Comparison of ENCODE assay signal across 8 cellular contexts in the genomic region with DNA sequence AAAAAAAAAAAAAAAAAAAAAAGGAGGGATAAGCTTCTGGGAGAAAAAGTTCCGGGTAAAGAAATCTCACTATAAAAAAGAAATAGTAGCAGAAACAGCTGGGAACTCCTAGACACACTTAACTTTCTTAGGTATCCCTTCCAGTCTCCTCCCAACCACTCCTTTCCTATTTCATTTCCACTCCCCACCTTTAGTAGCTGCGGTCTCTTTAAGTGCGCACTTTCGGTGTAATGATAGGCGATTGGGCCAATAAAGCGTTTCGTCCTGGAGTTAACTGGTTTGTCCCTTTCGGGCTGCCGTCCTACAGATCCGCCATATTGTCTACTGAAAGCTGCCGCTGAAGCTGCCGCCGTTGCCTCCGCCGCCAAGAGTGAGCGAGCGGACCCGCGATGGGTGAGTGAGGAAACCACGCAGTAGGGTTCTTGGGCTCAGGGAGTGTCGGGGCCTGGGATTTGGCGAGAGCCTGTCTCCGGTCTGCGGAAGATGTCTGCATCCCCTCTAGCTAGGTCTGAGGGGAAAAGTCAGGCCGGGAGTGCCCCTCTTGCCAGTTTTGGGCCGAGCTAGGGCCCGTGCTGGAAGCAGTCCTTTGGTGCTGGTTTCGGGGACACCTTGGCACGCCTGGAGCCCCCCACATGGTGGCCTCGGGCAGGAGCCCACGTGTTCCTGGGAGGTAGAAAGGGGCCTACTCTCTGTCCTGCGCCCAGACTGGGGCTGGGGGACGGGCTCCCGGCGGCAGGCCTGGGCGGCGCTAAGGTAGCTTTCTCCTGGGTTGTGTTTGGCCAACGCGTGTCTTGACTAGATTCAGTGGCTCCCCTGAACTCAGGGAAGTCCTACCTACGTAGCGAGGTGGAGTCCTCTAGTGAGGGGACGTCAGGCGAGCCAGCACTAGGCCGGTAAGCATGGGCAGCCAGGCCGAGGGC. TPM values are rescaled to one million over a fixed set of nuclear protein-coding genes. Genes with fewer than 3 reads are reported as not detected.
DNase-seq lines count a peak whose midpoint lies in the region; FAIRE-seq and TF ChIP-seq lines count a peak whose summit lies in the region.

A gene (plus strand): TSS at position 315 of the 920 bp plus-strand sequence. CDS start 75 bp downstream, at position 390.

- TF ChIP-seq RAD21 in liver (IDR thresholded peaks at IDR 0.05): peak in 1 of 2 donors; percentile 40

- TF ChIP-seq CTCF in BE2C (IDR thresholded peaks at IDR 0.05; ENCODE audit: low read depth, low read length) (no peak), liver (IDR thresholded peaks at IDR 0.05; ENCODE audit: low read depth, low read length, missing input control) (no peak)

- no peaks in the 10 kb centered on the region for H3K36me3 ChIP-seq in BE2C
- H3K36me3 ChIP-seq in liver (ENCODE audit: control insufficient read depth in 4 of 4, insufficient read depth in 3 of 4, low read depth in 1 of 4, low read length in 3 of 4): no peaks in the 10 kb centered on the region

- H3K27ac ChIP-seq in liver (ENCODE audit: low read depth in 1 of 2, low read length in 2 of 2): peak within 1 kb of the TSS; percentile 92 to 95

- H3K4me1 ChIP-seq in BE2C (no peaks in the 10 kb centered on the region), liver (ENCODE audit: control insufficient read depth in 4 of 4, insufficient read depth in 4 of 4, low read length in 3 of 4) (peaks cover 3 to 28% (median 17%) of the 10 kb centered on the region in 4 donors)

- WGBS in liver: under 1% methylated on average over 45 of the region's 45 CpGs

- peak within 1 kb of the TSS; percentile 91 for H3K4me3 ChIP-seq in BE2C (ENCODE audit: low read depth, low read length)
- peak within 1 kb of the TSS; percentile 85 to 92 (median 88) for H3K4me3 ChIP-seq in liver (ENCODE audit: low read depth in 1 of 3, low read length in 3 of 3)

- peak; percentile 91 for FAIRE-seq in GM19239 (lab: Jason Lieb, UNC)

- H3K9me3 ChIP-seq in BE2C (no peaks in the 10 kb centered on the region), liver (ENCODE audit: control insufficient read depth in 4 of 4, low read length in 3 of 4) (no peaks in the 10 kb centered on the region)

- peak; percentile 78 for DNase-seq in BE2C
- DNase-seq in GM19239 (ENCODE audit: insufficient read length, low spot score): peak; percentile 76
- DNase-seq in HK-2 (ENCODE audit: unreplicated experiment): peak; percentile 92
- DNase-seq in NCI-H82 treated with DMSO at 0.1 percent for 48 hours (lab: John Stamatoyannopoulos, UW; ENCODE audit: unreplicated experiment): peak; percentile 92
- peak; percentile 90 to 92 for DNase-seq in activated CD4-positive, alpha-beta T cell treated with anti-CD3 and anti-CD28 coated beads, Interleukin-2, amount 50 U/mL, for 48 hours
- DNase-seq in dermis microvascular lymphatic vessel endothelial cell (ENCODE audit: low read depth in 2 of 2): peak; percentile 96 to 98
- peak; percentile 84 for DNase-seq in stimulated activated CD4-positive, alpha-beta T cell treated with anti-CD3 and anti-CD28 coated beads, Interleukin-4, amount 100 ng/mL, for 1 hour

- H3K27me3 ChIP-seq in BE2C (no peaks in the 10 kb centered on the region), liver (ENCODE audit: control insufficient read depth in 4 of 4, insufficient read depth in 4 of 4, low read length in 3 of 4) (no peaks in the 10 kb centered on the region)

- peak within 1 kb of the TSS; percentile 73 to 83 for H3K9ac ChIP-seq in liver (ENCODE audit: low read depth in 1 of 2, low read length in 2 of 2)

TF ChIP-seq in liver, 16 proteins besides CTCF, POLR2A, EP300 and RAD21:
- peak; percentile 54 for TF ChIP-seq SP1 (IDR thresholded peaks at IDR 0.05)
- TF ChIP-seq, protein P1, sequence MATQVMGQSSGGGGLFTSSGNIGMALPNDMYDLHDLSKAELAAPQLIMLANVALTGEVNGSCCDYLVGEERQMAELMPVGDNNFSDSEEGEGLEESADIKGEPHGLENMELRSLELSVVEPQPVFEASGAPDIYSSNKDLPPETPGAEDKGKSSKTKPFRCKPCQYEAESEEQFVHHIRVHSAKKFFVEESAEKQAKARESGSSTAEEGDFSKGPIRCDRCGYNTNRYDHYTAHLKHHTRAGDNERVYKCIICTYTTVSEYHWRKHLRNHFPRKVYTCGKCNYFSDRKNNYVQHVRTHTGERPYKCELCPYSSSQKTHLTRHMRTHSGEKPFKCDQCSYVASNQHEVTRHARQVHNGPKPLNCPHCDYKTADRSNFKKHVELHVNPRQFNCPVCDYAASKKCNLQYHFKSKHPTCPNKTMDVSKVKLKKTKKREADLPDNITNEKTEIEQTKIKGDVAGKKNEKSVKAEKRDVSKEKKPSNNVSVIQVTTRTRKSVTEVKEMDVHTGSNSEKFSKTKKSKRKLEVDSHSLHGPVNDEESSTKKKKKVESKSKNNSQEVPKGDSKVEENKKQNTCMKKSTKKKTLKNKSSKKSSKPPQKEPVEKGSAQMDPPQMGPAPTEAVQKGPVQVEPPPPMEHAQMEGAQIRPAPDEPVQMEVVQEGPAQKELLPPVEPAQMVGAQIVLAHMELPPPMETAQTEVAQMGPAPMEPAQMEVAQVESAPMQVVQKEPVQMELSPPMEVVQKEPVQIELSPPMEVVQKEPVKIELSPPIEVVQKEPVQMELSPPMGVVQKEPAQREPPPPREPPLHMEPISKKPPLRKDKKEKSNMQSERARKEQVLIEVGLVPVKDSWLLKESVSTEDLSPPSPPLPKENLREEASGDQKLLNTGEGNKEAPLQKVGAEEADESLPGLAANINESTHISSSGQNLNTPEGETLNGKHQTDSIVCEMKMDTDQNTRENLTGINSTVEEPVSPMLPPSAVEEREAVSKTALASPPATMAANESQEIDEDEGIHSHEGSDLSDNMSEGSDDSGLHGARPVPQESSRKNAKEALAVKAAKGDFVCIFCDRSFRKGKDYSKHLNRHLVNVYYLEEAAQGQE (IDR thresholded peaks at IDR 0.05): peak; percentile 50
- TF ChIP-seq, protein P2, sequence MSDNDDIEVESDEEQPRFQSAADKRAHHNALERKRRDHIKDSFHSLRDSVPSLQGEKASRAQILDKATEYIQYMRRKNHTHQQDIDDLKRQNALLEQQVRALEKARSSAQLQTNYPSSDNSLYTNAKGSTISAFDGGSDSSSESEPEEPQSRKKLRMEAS (IDR thresholded peaks at IDR 0.05): peak; percentile 70
- TF ChIP-seq FOXA1 (IDR thresholded peaks at IDR 0.05): no peak
- TF ChIP-seq, protein P3, sequence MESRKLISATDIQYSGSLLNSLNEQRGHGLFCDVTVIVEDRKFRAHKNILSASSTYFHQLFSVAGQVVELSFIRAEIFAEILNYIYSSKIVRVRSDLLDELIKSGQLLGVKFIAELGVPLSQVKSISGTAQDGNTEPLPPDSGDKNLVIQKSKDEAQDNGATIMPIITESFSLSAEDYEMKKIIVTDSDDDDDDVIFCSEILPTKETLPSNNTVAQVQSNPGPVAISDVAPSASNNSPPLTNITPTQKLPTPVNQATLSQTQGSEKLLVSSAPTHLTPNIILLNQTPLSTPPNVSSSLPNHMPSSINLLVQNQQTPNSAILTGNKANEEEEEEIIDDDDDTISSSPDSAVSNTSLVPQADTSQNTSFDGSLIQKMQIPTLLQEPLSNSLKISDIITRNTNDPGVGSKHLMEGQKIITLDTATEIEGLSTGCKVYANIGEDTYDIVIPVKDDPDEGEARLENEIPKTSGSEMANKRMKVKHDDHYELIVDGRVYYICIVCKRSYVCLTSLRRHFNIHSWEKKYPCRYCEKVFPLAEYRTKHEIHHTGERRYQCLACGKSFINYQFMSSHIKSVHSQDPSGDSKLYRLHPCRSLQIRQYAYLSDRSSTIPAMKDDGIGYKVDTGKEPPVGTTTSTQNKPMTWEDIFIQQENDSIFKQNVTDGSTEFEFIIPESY (IDR thresholded peaks at IDR 0.05): peak; percentile 93
- no peak for TF ChIP-seq HNF4G (IDR thresholded peaks at IDR 0.05)
- TF ChIP-seq, protein P4, sequence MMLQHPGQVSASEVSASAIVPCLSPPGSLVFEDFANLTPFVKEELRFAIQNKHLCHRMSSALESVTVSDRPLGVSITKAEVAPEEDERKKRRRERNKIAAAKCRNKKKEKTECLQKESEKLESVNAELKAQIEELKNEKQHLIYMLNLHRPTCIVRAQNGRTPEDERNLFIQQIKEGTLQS (IDR thresholded peaks at IDR 0.05): no peak
- TF ChIP-seq HNF4A (conservative IDR thresholded peaks at IDR 0.05): peak; percentile 17 to 23
- peak in 1 of 2 donors; percentile 60 for TF ChIP-seq EGR1 (IDR thresholded peaks at IDR 0.05; ENCODE audit: low read depth in 2 of 2)
- peak; percentile 45 for TF ChIP-seq FOXA2 (IDR thresholded peaks at IDR 0.05)
- TF ChIP-seq JUND (IDR thresholded peaks at IDR 0.05): no peak
- TF ChIP-seq TAF1 (conservative IDR thresholded peaks at IDR 0.05): no peak
- TF ChIP-seq YY1 (IDR thresholded peaks at IDR 0.05): peak; percentile 99
- TF ChIP-seq RXRA (IDR thresholded peaks at IDR 0.05): peak; percentile 4 to 46
- no peak for TF ChIP-seq GABPA (IDR thresholded peaks at IDR 0.05 in 1 of 2, conservative IDR thresholded peaks at IDR 0.05 in 1 of 2)
- TF ChIP-seq NR2F2 (IDR thresholded peaks at IDR 0.05): no peak

RNA-seq across cellular contexts. Expression of the gene that starts here (rescaled TPM):
- polyA plus RNA-seq in BE2C (2012; ENCODE audit: insufficient read depth, insufficient read length, low read depth): 8.3 TPM
- total RNA-seq in dermis microvascular lymphatic vessel endothelial cell (27.1 and 30.3 TPM in 2 replicates), liver (10 to 100 TPM; 22.8 to 23.2 TPM)
- polyA plus RNA-seq in liver: 10 to 100 TPM in 1 of 2 donors, 1 to 10 TPM in 1; 9.3 to 10.6 TPM

Comparison
In these comparisons a context has a peak if more than half of its experiments do, and no peak if none do; other contexts are left out.
1. Peak in every context shown above with its lines: DNase-seq, H3K4me3 ChIP-seq and H3K27ac ChIP-seq.